Comparison of ENCODE assay signal across 1 cellular context in genomic region chr19:40464059-40465024, GRCh38.
TF ChIP-seq lines count a peak whose summit lies in the region.

No MANE protein-coding gene starts in this region.

TF ChIP-seq in H1, 55 proteins besides CTCF, POLR2A, EP300 and RAD21:
- TF ChIP-seq TEAD4 (IDR thresholded peaks at IDR 0.05; ENCODE audit: low read depth, low read length), result peak; percentile 68
- no peak for TF ChIP-seq ZNF274 (IDR thresholded peaks at IDR 0.05; ENCODE audit: borderline replicate concordance, extremely low read depth, low read length)
- TF ChIP-seq HDAC2 (IDR thresholded peaks at IDR 0.05; ENCODE audit: borderline replicate concordance in 1 of 2, low read depth in 2 of 2, low read length in 2 of 2), result peak in 1 of 2 experiments; percentile 90; a peak in 1 of 4 replicates
- TF ChIP-seq MAFK (IDR thresholded peaks at IDR 0.05; ENCODE audit: low read depth, low read length), result peak; percentile 85
- TF ChIP-seq CBX5 (IDR thresholded peaks at IDR 0.05; ENCODE audit: low read depth, low read length), result no peak
- TF ChIP-seq BACH1 (IDR thresholded peaks at IDR 0.05; ENCODE audit: low read length), result peak; percentile 96
- TF ChIP-seq POLR2AphosphoS5 (IDR thresholded peaks at IDR 0.05; ENCODE audit: low read depth, low read length), result no peak
- TF ChIP-seq RBBP5 (IDR thresholded peaks at IDR 0.05; ENCODE audit: borderline replicate concordance, low read depth, low read length), result no peak
- TF ChIP-seq E2F6 (IDR thresholded peaks at IDR 0.05), result no peak
- TF ChIP-seq TBP (IDR thresholded peaks at IDR 0.05; ENCODE audit: low read depth, low read length), result no peak
- TF ChIP-seq JUND (IDR thresholded peaks at IDR 0.05; ENCODE audit: low read length), result peak; percentile 71
- no peak for TF ChIP-seq SP4 (IDR thresholded peaks at IDR 0.05; ENCODE audit: low read length)
